19 cellular contexts compared by ENCODE assay signal in the genomic region with DNA sequence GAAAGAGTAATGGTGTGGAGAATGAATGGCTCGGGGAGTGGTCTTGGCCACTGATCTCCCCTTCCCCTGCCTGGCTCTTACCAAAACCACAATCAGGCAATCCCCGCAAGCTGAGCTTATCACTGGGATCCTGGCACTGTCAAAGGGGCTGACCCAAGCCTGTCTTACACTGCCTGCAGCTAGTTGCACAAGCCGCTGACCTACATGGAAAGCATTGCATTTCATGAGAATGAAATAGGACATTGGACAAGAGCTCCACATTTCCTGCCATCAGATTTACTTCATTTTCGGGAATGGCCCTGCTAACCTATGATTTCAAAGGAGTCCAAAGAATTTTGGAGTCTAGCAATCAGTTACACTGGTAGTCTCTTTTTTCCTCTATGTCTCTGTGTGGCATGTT.
DNase-seq lines count a peak whose midpoint lies in the region; ATAC-seq and TF ChIP-seq lines count a peak whose summit lies in the region.
"Had no signal": no experiment of that assay in that cellular context is flagged by ENCODE, and none has a peak within 500 bp of the region (broad histone marks: within the 10 kb centered on the region; RNA-seq: fewer than 3 reads in every experiment).

No MANE protein-coding gene starts in this region.

- H3K9me3 Mint-ChIP-seq in activated CD4-positive, alpha-beta T cell treated with anti-CD3 and anti-CD28 coated beads for 36 hours (ENCODE audit: low read depth) = no peaks in the 10 kb centered on the region
- H3K9me3 Mint-ChIP-seq: GM23338 had no signal

- peaks cover 6% of the 10 kb centered on the region for H3K4me1 Mint-ChIP-seq in activated CD4-positive, alpha-beta T cell treated with anti-CD3 and anti-CD28 coated beads for 36 hours
- H3K4me1 Mint-ChIP-seq: CD8-positive, alpha-beta memory T cell; GM23338 had no signal

- no peaks in the 10 kb centered on the region for H3K9me3 ChIP-seq in right atrium auricular region
- H3K9me3 ChIP-seq: BLaER1, SK-N-SH had no signal

- peaks cover 5% of the 10 kb centered on the region for H3K27me3 Mint-ChIP-seq in activated CD4-positive, alpha-beta T cell treated with anti-CD3 and anti-CD28 coated beads for 36 hours

- TF ChIP-seq CTCF in right atrium auricular region (IDR thresholded peaks at IDR 0.05) (no peak), omental fat pad (IDR thresholded peaks at IDR 0.05) (no peak)

- H3K27me3 ChIP-seq in right atrium auricular region = no peaks in the 10 kb centered on the region
- H3K27me3 ChIP-seq: BLaER1 had no signal

- H3K4me1 ChIP-seq in right atrium auricular region = no peaks in the 10 kb centered on the region

- CTCF ChIA-PET in activated CD4-positive, alpha-beta T cell treated with anti-CD3 and anti-CD28 coated beads for 36 hours (lab: Charles Lee) = interaction anchor here (0.7 to 1.4 kb wide), 2 partner anchors 8 to 54 kb away, joined by 3 read pairs; no protein-coding TSS in a partner anchor

- no peak overlapping the region for H3K27ac ChIP-seq in right atrium auricular region
- H3K27ac ChIP-seq: BLaER1 had no signal

- intact Hi-C loops in Right ventricle myocardium inferior (cut with DNase I) (no loop called here), cardiac septum (cut with DNase I) (no loop called here)
- intact Hi-C loops in activated CD4-positive, alpha-beta T cell treated with anti-CD3 and anti-CD28 coated beads for 36 hours (cut with DNase I, micrococcal nuclease) = no loop called here

- ATAC-seq in Right ventricle myocardium inferior = peak; percentile 56
- ATAC-seq in omental fat pad (ENCODE audit: low FRiP score) = peak; percentile 71
- no peak for ATAC-seq in activated CD4-positive, alpha-beta T cell treated with anti-CD3 and anti-CD28 coated beads for 36 hours
- ATAC-seq: GM23338, HCT116 had no signal

- H3K36me3 Mint-ChIP-seq in activated CD4-positive, alpha-beta T cell treated with anti-CD3 and anti-CD28 coated beads for 36 hours (ENCODE audit: low read depth) = no peaks in the 10 kb centered on the region
- H3K36me3 Mint-ChIP-seq: CD8-positive, alpha-beta memory T cell had no signal

- H3K27ac Mint-ChIP-seq in activated CD4-positive, alpha-beta T cell treated with anti-CD3 and anti-CD28 coated beads for 36 hours = no peak overlapping the region
- H3K27ac Mint-ChIP-seq: CD8-positive, alpha-beta memory T cell; GM23338 had no signal

- POLR2A ChIA-PET in activated CD4-positive, alpha-beta T cell treated with anti-CD3 and anti-CD28 coated beads for 36 hours (lab: Charles Lee) = no interaction called here

- no peaks in the 10 kb centered on the region for H3K36me3 ChIP-seq in right atrium auricular region
- H3K36me3 ChIP-seq: BLaER1 had no signal

- DNase-seq in Right ventricle myocardium inferior (ENCODE audit: missing footprints) (peak; percentile 70), cardiac septum (ENCODE audit: low spot score) (no peak), right atrium auricular region (ENCODE audit: low spot score) (peak; percentile 63), omental fat pad (ENCODE audit: low spot score) (no peak), NCI-H146 treated with DMSO at 0.1 percent for 48 hours (lab: John Stamatoyannopoulos, UW; ENCODE audit: unreplicated experiment) (no peak), AG08396 (ENCODE audit: low spot score) (no peak), anterior cingulate cortex (lab: John Stamatoyannopoulos, UW) (no peak)
- DNase-seq in activated CD4-positive, alpha-beta T cell treated with anti-CD3 and anti-CD28 coated beads for 36 hours = no peak
- DNase-seq: 8988T; CD8-positive, alpha-beta memory T cell; DMS79 treated with DMSO at 0.1 percent for 48 hours; GF-D8; NCI-H1436; NCI-H2081; NCI-H510A treated with DMSO at 0.1 percent for 48 hours; SK-N-SH had no signal

- H3K4me3 ChIP-seq in right atrium auricular region = no peak overlapping the region
- H3K4me3 ChIP-seq: BLaER1, GM23338 had no signal

- no peak overlapping the region for H3K4me3 Mint-ChIP-seq in activated CD4-positive, alpha-beta T cell treated with anti-CD3 and anti-CD28 coated beads for 36 hours
- H3K4me3 Mint-ChIP-seq: CD8-positive, alpha-beta memory T cell; GM23338 had no signal

Comparison
In these comparisons a context has a peak if more than half of its experiments do, and no peak if none do; other contexts are left out.
1. DNase-seq: peak in Right ventricle myocardium inferior (single experiment) and right atrium auricular region (single experiment); none in cardiac septum (single experiment), omental fat pad (single experiment), NCI-H146 treated with DMSO at 0.1 percent for 48 hours (single experiment), activated CD4-positive, alpha-beta T cell treated with anti-CD3 and anti-CD28 coated beads for 36 hours (single experiment), AG08396 (single experiment) and anterior cingulate cortex (0 of 58).